8 cellular contexts compared by ENCODE assay signal in the genomic region with DNA sequence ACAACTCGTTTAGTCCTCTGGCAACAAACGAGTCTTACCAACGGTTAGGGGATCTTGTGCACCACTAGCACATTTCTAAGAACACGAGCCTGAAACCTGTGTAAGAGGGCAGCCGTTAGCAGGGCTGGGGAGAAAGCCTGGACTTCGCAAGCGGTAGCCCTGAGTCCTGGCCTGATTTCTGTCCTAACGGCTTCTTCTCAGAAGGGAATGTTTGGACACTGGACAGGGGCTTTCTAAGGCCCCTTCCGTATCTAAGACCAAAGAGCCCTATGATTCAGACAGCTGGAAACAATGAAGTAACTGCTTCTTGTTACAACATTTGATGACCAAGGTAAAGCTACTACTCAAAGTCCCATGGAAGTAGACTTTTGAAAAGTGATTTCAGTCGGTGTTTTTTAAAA.
A peak's percentile ranks its signal among the peaks of the same experiment; 100 is the strongest.
DNase-seq lines count a peak whose midpoint lies in the region; ATAC-seq and TF ChIP-seq lines count a peak whose summit lies in the region.

No MANE protein-coding gene starts in this region.

- H3K4me3 ChIP-seq in GM06990 (replicated peaks; ENCODE audit: low read depth, low read length) (peak overlapping the region; percentile 84), neutrophil (ENCODE audit: low read depth in 1 of 2, low read length in 1 of 2) (peak overlapping the region in 1 of 2 experiments; percentile 94)

- no peaks in the 10 kb centered on the region for H3K9me3 Mint-ChIP-seq in effector memory CD8-positive, alpha-beta T cell

- peak overlapping the region; percentile 94 for H3K27ac ChIP-seq in neutrophil
- H3K27ac ChIP-seq in substantia nigra (ENCODE audit: low read depth, low read length, poor library complexity, severe bottlenecking): no peak overlapping the region

- H3K36me3 ChIP-seq in GM06990 (ENCODE audit: control insufficient read depth, insufficient read depth, low read length) (peaks cover 7% of the 10 kb centered on the region), neutrophil (peaks cover 8% of the 10 kb centered on the region)

- peaks cover 35% of the 10 kb centered on the region in 2 experiments for H3K4me1 ChIP-seq in neutrophil (ENCODE audit: control insufficient read depth in 1 of 2, insufficient read depth in 1 of 2, low read depth in 1 of 2, low read length in 1 of 2)

- H3K36me3 Mint-ChIP-seq in effector memory CD8-positive, alpha-beta T cell (ENCODE audit: insufficient read depth): peaks cover 21% of the 10 kb centered on the region

- peak overlapping the region; percentile 88 to 90 for H3K4me3 Mint-ChIP-seq in effector memory CD8-positive, alpha-beta T cell

- peak overlapping the region; percentile 69 to 86 for H3K27ac Mint-ChIP-seq in effector memory CD8-positive, alpha-beta T cell

- peaks cover 43 to 62% of the 10 kb centered on the region in 2 donors for H3K4me1 Mint-ChIP-seq in effector memory CD8-positive, alpha-beta T cell (ENCODE audit: low read depth in 2 of 2)

- no peak for ATAC-seq in effector memory CD8-positive, alpha-beta T cell (replicated peaks)

- H3K27me3 ChIP-seq in GM06990 (replicated peaks; ENCODE audit: control insufficient read depth, insufficient read depth, low read length): no peaks in the 10 kb centered on the region
- no peaks in the 10 kb centered on the region for H3K27me3 ChIP-seq in neutrophil

- TF ChIP-seq CTCF in GM06990 (IDR thresholded peaks at IDR 0.05; ENCODE audit: insufficient read depth, low read length, poor library complexity, severe bottlenecking): no peak
- TF ChIP-seq CTCF in neutrophil (IDR thresholded peaks at IDR 0.05): no peak

- DNase-seq in GM06990 (ENCODE audit: extremely low read depth, insufficient read length) (no peak), NCI-H69 (lab: John Stamatoyannopoulos, UW) (peak; percentile 40), DMS53 treated with DMSO at 0.1 percent for 48 hours (lab: John Stamatoyannopoulos, UW; ENCODE audit: unreplicated experiment) (no peak), nucleus accumbens (lab: John Stamatoyannopoulos, UW) (no peak), NCI-H1105 treated with DMSO at 0.1 percent for 48 hours (lab: John Stamatoyannopoulos, UW) (no peak), substantia nigra (lab: John Stamatoyannopoulos, UW) (no peak)
- DNase-seq in effector memory CD8-positive, alpha-beta T cell: no peak

- no peaks in the 10 kb centered on the region for H3K9me3 ChIP-seq in neutrophil

- H3K27me3 Mint-ChIP-seq in effector memory CD8-positive, alpha-beta T cell: no peaks in the 10 kb centered on the region
